Comparison of ENCODE assay signal across 1 cellular context in the genomic region with DNA sequence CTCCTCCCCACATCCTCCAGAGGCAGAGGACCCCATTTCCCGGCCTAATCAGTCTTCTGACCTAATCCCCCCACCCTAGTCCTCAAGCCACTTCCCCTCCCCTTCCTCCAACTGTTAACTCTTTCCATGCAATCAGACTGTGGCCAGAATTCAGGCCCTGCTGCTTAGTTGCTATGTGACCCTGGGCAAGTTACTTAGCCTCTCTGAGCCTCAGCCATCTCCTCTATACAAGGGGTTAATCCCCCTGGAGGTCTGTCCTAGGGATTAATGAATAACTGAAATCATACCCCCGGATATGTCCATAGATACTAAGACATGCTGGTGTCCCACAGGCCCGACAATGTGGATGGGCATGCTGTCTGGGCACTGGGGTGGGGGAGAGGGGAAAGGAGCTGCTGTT.
TF ChIP-seq lines count a peak whose summit lies in the region.

No MANE protein-coding gene starts in this region.

TF ChIP-seq in K562, 482 proteins besides CTCF, POLR2A, EP300 and RAD21:
- TF ChIP-seq, protein P1, sequence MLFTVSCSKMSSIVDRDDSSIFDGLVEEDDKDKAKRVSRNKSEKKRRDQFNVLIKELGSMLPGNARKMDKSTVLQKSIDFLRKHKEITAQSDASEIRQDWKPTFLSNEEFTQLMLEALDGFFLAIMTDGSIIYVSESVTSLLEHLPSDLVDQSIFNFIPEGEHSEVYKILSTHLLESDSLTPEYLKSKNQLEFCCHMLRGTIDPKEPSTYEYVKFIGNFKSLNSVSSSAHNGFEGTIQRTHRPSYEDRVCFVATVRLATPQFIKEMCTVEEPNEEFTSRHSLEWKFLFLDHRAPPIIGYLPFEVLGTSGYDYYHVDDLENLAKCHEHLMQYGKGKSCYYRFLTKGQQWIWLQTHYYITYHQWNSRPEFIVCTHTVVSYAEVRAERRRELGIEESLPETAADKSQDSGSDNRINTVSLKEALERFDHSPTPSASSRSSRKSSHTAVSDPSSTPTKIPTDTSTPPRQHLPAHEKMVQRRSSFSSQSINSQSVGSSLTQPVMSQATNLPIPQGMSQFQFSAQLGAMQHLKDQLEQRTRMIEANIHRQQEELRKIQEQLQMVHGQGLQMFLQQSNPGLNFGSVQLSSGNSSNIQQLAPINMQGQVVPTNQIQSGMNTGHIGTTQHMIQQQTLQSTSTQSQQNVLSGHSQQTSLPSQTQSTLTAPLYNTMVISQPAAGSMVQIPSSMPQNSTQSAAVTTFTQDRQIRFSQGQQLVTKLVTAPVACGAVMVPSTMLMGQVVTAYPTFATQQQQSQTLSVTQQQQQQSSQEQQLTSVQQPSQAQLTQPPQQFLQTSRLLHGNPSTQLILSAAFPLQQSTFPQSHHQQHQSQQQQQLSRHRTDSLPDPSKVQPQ (CRISPR knock-in tag; IDR thresholded peaks at IDR 0.05; ENCODE audit: borderline replicate concordance), result no peak
- TF ChIP-seq ZNF695 (CRISPR knock-in tag; IDR thresholded peaks at IDR 0.05) (no peak), ZFP36 (IDR thresholded peaks at IDR 0.05; ENCODE audit: low read depth, low read length, partially characterized antibody) (peak; percentile 23)
- TF ChIP-seq, protein P2, sequence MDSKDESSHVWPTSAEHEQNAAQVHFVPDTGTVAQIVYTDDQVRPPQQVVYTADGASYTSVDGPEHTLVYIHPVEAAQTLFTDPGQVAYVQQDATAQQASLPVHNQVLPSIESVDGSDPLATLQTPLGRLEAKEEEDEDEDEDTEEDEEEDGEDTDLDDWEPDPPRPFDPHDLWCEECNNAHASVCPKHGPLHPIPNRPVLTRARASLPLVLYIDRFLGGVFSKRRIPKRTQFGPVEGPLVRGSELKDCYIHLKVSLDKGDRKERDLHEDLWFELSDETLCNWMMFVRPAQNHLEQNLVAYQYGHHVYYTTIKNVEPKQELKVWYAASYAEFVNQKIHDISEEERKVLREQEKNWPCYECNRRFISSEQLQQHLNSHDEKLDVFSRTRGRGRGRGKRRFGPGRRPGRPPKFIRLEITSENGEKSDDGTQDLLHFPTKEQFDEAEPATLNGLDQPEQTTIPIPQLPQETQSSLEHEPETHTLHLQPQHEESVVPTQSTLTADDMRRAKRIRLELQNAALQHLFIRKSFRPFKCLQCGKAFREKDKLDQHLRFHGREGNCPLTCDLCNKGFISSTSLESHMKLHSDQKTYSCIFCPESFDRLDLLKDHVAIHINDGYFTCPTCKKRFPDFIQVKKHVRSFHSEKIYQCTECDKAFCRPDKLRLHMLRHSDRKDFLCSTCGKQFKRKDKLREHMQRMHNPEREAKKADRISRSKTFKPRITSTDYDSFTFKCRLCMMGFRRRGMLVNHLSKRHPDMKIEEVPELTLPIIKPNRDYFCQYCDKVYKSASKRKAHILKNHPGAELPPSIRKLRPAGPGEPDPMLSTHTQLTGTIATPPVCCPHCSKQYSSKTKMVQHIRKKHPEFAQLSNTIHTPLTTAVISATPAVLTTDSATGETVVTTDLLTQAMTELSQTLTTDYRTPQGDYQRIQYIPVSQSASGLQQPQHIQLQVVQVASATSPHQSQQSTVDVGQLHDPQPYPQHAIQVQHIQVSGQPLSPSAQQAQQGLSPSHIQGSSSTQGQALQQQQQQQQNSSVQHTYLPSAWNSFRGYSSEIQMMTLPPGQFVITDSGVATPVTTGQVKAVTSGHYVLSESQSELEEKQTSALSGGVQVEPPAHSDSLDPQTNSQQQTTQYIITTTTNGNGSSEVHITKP (IDR thresholded peaks at IDR 0.05; ENCODE audit: partially characterized antibody), result no peak
